27 cellular contexts compared by ENCODE assay signal in genomic region chr10:70510904-70511303, GRCh38. TPM values are rescaled to one million over a fixed set of nuclear protein-coding genes. Genes with fewer than 3 reads are reported as not detected.
DNase-seq lines count a peak whose midpoint lies in the region; ATAC-seq and TF ChIP-seq lines count a peak whose summit lies in the region.
"Had no signal": no experiment of that assay in that cellular context is flagged by ENCODE, and none has a peak within 500 bp of the region (broad histone marks: within the 10 kb centered on the region; RNA-seq: fewer than 3 reads in every experiment).

No MANE protein-coding gene starts in this region.

- H4K8ac ChIP-seq in mesendoderm (ENCODE audit: low read depth, low read length) = no peak overlapping the region

- H3K56ac ChIP-seq in mesendoderm (ENCODE audit: low read length) = peak overlapping the region; percentile 9

- H3K9me3 ChIP-seq in OCI-LY1 (ENCODE audit: low read length) = no peaks in the 10 kb centered on the region
- no peaks in the 10 kb centered on the region for H3K9me3 ChIP-seq in upper lobe of left lung
- H3K9me3 ChIP-seq in tibial artery = no peaks in the 10 kb centered on the region

- H2BK120ac ChIP-seq in mesendoderm (ENCODE audit: low read depth, low read length) = no peak overlapping the region

- H3K27ac ChIP-seq in OCI-LY1 (ENCODE audit: low read depth, low read length, poor library complexity, severe bottlenecking) = peak overlapping the region; percentile 4
- peak overlapping the region in 38 of 59 donors; percentile 5 to 86 (median 66) for H3K27ac ChIP-seq in dorsolateral prefrontal cortex
- H3K27ac ChIP-seq in mesendoderm (ENCODE audit: low read depth, low read length) = no peak overlapping the region
- peak overlapping the region in 3 of 4 donors; percentile 72 to 77 (median 75) for H3K27ac ChIP-seq in upper lobe of left lung
- H3K27ac ChIP-seq in tibial artery = no peak overlapping the region
- H3K27ac ChIP-seq: hepatocyte, PC-9, VCaP had no signal

- TF ChIP-seq CTCF in OCI-LY1 (IDR thresholded peaks at IDR 0.05; ENCODE audit: low read length) (no peak), dorsolateral prefrontal cortex (IDR thresholded peaks at IDR 0.05 in 54 of 56, conservative IDR thresholded peaks at IDR 0.05 in 2 of 56; ENCODE audit: low read depth in 1 of 56, partially characterized antibody in 56 of 56) (no peak), upper lobe of left lung (IDR thresholded peaks at IDR 0.05) (no peak), tibial artery (IDR thresholded peaks at IDR 0.05) (no peak)

- TF ChIP-seq POLR2A in upper lobe of left lung (IDR thresholded peaks at IDR 0.05) = no peak

- no peak overlapping the region for H3K4ac ChIP-seq in mesendoderm (ENCODE audit: low read depth, low read length)

- H3K18ac ChIP-seq in mesendoderm (ENCODE audit: low read length) = no peak overlapping the region

- no peak overlapping the region for H2AK5ac ChIP-seq in mesendoderm (ENCODE audit: low read length)

- WGBS in mesendoderm (ENCODE audit: extremely low coverage, insufficient coverage, low lambda C conversion rate) = no CpG with 5 or more reads among the region's 6 CpGs
- WGBS in upper lobe of left lung, 2 donors = 10 to 61% methylated on average over 4 to 6 of the region's 6 CpGs

- H3K4me1 ChIP-seq in OCI-LY1 (ENCODE audit: insufficient read depth, low read length, severe bottlenecking) = peaks cover 92% of the 10 kb centered on the region
- H3K4me1 ChIP-seq in mesendoderm (ENCODE audit: control insufficient read depth, low read depth, low read length) = peaks cover 7% of the 10 kb centered on the region
- peaks cover 56 to 73% (median 60%) of the 10 kb centered on the region in 4 donors for H3K4me1 ChIP-seq in upper lobe of left lung
- peaks cover 0 to 47% (median 37%) of the 10 kb centered on the region in 4 donors for H3K4me1 ChIP-seq in tibial artery

- no peaks in the 10 kb centered on the region for H3K27me3 ChIP-seq in OCI-LY1 (ENCODE audit: insufficient read depth, low read length)
- H3K27me3 ChIP-seq in dorsolateral prefrontal cortex = no peaks in the 10 kb centered on the region
- H3K27me3 ChIP-seq in mesendoderm (ENCODE audit: insufficient read depth, low read length, poor library complexity) = no peaks in the 10 kb centered on the region
- H3K27me3 ChIP-seq in upper lobe of left lung = no peaks in the 10 kb centered on the region
- H3K27me3 ChIP-seq in tibial artery = no peaks in the 10 kb centered on the region
- H3K27me3 ChIP-seq: hepatocyte had no signal

- H3K9ac ChIP-seq in OCI-LY1 (ENCODE audit: low read length) (no peak overlapping the region), mesendoderm (ENCODE audit: low read length) (no peak overlapping the region)

- H3K79me2 ChIP-seq in OCI-LY1 (ENCODE audit: insufficient read depth, low read length) = peaks cover 9% of the 10 kb centered on the region; the same call in 1 of the 2 replicates
- H3K79me2 ChIP-seq in mesendoderm (ENCODE audit: control insufficient read depth, insufficient read depth, low read length) = no peaks in the 10 kb centered on the region
- H3K79me2 ChIP-seq: hepatocyte had no signal

- peaks cover 15% of the 10 kb centered on the region for H3K79me1 ChIP-seq in mesendoderm (ENCODE audit: low read length)

- no peaks in the 10 kb centered on the region for H3K9me2 ChIP-seq in OCI-LY1 (ENCODE audit: low read depth, low read length)

- intact Hi-C loops in dorsolateral prefrontal cortex (cut with DNase I) = no loop called here
- intact Hi-C loops in tibial artery (cut with DNase I; ENCODE audit: low total_unique reads) = no loop called here

- H3K4me3 ChIP-seq in OCI-LY1 (ENCODE audit: low read depth, low read length, poor library complexity, severe bottlenecking) (no peak overlapping the region), dorsolateral prefrontal cortex (no peak overlapping the region), mesendoderm (ENCODE audit: low read length) (no peak overlapping the region), upper lobe of left lung (no peak overlapping the region), tibial artery (no peak overlapping the region)
- H3K4me3 ChIP-seq: hepatocyte, PC-9 had no signal

- ATAC-seq in upper lobe of left lung (ENCODE audit: low FRiP score in 2 of 2) = no peak
- ATAC-seq: activated T-cell treated with anti-CD3 and anti-CD28 coated beads, Interleukin-2, amount 50 U/mL, for 4 hours; HepG2; left colon; naive thymus-derived CD4-positive, alpha-beta T cell had no signal

- no peak overlapping the region for H4K5ac ChIP-seq in mesendoderm (ENCODE audit: low read length)

- H4K20me1 ChIP-seq in OCI-LY1 (ENCODE audit: insufficient read depth, low read length) = no peaks in the 10 kb centered on the region

- no peak overlapping the region for H2BK5ac ChIP-seq in mesendoderm (ENCODE audit: low read length)

- H3K23ac ChIP-seq in mesendoderm (ENCODE audit: low read length) = no peak overlapping the region

- DNase-seq in dorsolateral prefrontal cortex (no peak), mesendoderm (no peak), upper lobe of left lung (no peak), tibial artery (no peak)
- no peak for DNase-seq in activated naive CD4-positive, alpha-beta T cell (lab: John Stamatoyannopoulos, UW)
- no peak for DNase-seq in activated naive CD4-positive, alpha-beta T cell treated with anti-CD3 and anti-CD28 coated beads, Interleukin-2, amount 50 U/mL, for 16 hours
- DNase-seq: activated CD4-positive, alpha-beta T cell treated with anti-CD3 and anti-CD28 coated beads, Interleukin-2, amount 10 ng/mL, durations not matched to agents 7 days and 5 days; activated gamma-delta T cell treated with Interleukin-2 at 50 U/mL for 16 hours; activated T-cell treated with anti-CD3 and anti-CD28 coated beads, Interleukin-2, amount 50 U/mL, for 4 hours; CD4-positive, alpha-beta T cell; DMS 273 treated with DMSO at 0.1 percent for 48 hours; effector memory CD4-positive, alpha-beta T cell; foreskin melanocyte; left colon; naive thymus-derived CD4-positive, alpha-beta T cell; NCI-H1048; NCI-H187; NCI-H2171 treated with DMSO at 0.1 percent for 48 hours; NCI-H524; occipital lobe; PC-9; SHP77 treated with DMSO at 0.1 percent for 48 hours; T-helper 9 cell had no signal

- H2AFZ ChIP-seq in OCI-LY1 (ENCODE audit: low read length) = no peak overlapping the region
- H2AFZ ChIP-seq: hepatocyte, PC-9 had no signal

- H3K36me3 ChIP-seq in OCI-LY1 (ENCODE audit: insufficient read depth, low read length) (peaks cover 11% of the 10 kb centered on the region; the same call in 1 of the 2 replicates), mesendoderm (ENCODE audit: control insufficient read depth, insufficient read depth, low read length) (no peaks in the 10 kb centered on the region), upper lobe of left lung (no peaks in the 10 kb centered on the region), tibial artery (no peaks in the 10 kb centered on the region)

- no peaks in the 10 kb centered on the region for H3F3A ChIP-seq in OCI-LY1 (ENCODE audit: insufficient read depth, low read length)

- TF ChIP-seq EP300 in upper lobe of left lung (IDR thresholded peaks at IDR 0.05) = no peak

- H3K4me2 ChIP-seq in OCI-LY1 (ENCODE audit: low read length) = no peak overlapping the region
- no peak overlapping the region for H3K4me2 ChIP-seq in mesendoderm (ENCODE audit: low read length)
- H3K4me2 ChIP-seq: hepatocyte, PC-9 had no signal

- H2BK15ac ChIP-seq in mesendoderm (replicated peaks; ENCODE audit: low read depth) = no peak overlapping the region

RNA-seq across cellular contexts. Expression of gene PALD1, which starts 32.3 kb away (rescaled TPM):
- total RNA-seq in dorsolateral prefrontal cortex (10 to 100 TPM in 105 of 120 experiments, 1 to 10 TPM in 15; 7.2 to 25.7 (median 13.2) TPM), upper lobe of left lung (10 to 100 TPM in 5 of 6 donors, 1 to 10 TPM in 1; 8.9 to 25.4 (median 13.4) TPM)
- polyA plus RNA-seq in mesendoderm (2013, experiment 1 of 2) = 14.2 TPM
- polyA plus RNA-seq in mesendoderm (2013, experiment 2 of 2) = 14.9 TPM

Comparison
In these comparisons a context has a peak if more than half of its experiments do, and no peak if none do; other contexts are left out.
1. H3K27ac ChIP-seq: peak in OCI-LY1 (single experiment), dorsolateral prefrontal cortex (38 of 59) and upper lobe of left lung (3 of 4); none in mesendoderm (single experiment) and tibial artery (0 of 2).